ENCODE assay signal across 2 cellular contexts in the genomic region with DNA sequence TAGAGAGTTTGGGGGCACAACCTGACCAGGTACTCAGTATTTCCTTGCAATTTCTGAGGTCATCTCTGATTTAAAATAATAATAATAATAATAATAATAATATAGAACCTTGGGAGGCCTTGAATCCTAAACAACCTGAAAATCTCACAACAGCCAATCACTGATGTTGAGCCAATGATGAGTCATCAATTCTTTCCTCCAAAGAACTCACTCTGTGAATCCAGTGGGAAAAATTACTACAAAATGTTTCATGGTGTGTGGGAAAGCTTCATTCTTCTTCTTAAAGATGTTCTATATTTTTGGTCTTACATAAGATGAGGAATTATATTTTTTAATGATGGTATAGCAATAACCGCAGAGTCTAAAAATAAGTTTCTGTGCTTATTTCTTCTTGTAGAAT.
A peak's percentile ranks its signal among the peaks of the same experiment; 100 is the strongest.
TF ChIP-seq lines count a peak whose summit lies in the region.

No MANE protein-coding gene starts in this region.

TF ChIP-seq in HepG2, 621 proteins besides CTCF, POLR2A, EP300 and RAD21:
- TF ChIP-seq, protein P1, sequence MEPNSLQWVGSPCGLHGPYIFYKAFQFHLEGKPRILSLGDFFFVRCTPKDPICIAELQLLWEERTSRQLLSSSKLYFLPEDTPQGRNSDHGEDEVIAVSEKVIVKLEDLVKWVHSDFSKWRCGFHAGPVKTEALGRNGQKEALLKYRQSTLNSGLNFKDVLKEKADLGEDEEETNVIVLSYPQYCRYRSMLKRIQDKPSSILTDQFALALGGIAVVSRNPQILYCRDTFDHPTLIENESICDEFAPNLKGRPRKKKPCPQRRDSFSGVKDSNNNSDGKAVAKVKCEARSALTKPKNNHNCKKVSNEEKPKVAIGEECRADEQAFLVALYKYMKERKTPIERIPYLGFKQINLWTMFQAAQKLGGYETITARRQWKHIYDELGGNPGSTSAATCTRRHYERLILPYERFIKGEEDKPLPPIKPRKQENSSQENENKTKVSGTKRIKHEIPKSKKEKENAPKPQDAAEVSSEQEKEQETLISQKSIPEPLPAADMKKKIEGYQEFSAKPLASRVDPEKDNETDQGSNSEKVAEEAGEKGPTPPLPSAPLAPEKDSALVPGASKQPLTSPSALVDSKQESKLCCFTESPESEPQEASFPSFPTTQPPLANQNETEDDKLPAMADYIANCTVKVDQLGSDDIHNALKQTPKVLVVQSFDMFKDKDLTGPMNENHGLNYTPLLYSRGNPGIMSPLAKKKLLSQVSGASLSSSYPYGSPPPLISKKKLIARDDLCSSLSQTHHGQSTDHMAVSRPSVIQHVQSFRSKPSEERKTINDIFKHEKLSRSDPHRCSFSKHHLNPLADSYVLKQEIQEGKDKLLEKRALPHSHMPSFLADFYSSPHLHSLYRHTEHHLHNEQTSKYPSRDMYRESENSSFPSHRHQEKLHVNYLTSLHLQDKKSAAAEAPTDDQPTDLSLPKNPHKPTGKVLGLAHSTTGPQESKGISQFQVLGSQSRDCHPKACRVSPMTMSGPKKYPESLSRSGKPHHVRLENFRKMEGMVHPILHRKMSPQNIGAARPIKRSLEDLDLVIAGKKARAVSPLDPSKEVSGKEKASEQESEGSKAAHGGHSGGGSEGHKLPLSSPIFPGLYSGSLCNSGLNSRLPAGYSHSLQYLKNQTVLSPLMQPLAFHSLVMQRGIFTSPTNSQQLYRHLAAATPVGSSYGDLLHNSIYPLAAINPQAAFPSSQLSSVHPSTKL (CRISPR knock-in tag; IDR thresholded peaks at IDR 0.05), result no peak
- TF ChIP-seq MAFK (conservative IDR thresholded peaks at IDR 0.05 in 1 of 2, IDR thresholded peaks at IDR 0.05 in 1 of 2; ENCODE audit: low read length in 2 of 2) (peak; percentile 64 to 87; a peak in 3 of 4 replicates), ELF1 (CRISPR knock-in tag; IDR thresholded peaks at IDR 0.05) (no peak), MAFF (IDR thresholded peaks at IDR 0.05; ENCODE audit: low read depth, low read length) (peak; percentile 77)

TF ChIP-seq in H1, 55 proteins besides CTCF, POLR2A, EP300 and RAD21:
- TF ChIP-seq JUND (IDR thresholded peaks at IDR 0.05; ENCODE audit: low read length) (no peak), MAFK (IDR thresholded peaks at IDR 0.05; ENCODE audit: low read depth, low read length) (peak; percentile 67; the same call in 1 of the 2 replicates)
